ENCODE assay signal across 8 cellular contexts in genomic region chr7:5827755-5828154, GRCh38. TPM values are rescaled to one million over a fixed set of nuclear protein-coding genes. Genes with fewer than 3 reads are reported as not detected.
A peak's percentile ranks its signal among the peaks of the same experiment; 100 is the strongest.
DNase-seq lines count a peak whose midpoint lies in the region; ATAC-seq, FAIRE-seq and TF ChIP-seq lines count a peak whose summit lies in the region.

No MANE protein-coding gene starts in this region.

- CTCF ChIA-PET in Caco-2 (lab: Charles Lee) = interaction anchor here (0.5 kb wide), 1 partner anchor 569 kb away, joined by 3 read pairs; no protein-coding TSS in a partner anchor

- DNase-seq in Caco-2 = peak in 1 of 2 experiments; percentile 45
- peak; percentile 33 for DNase-seq in HTR-8/SVneo (ENCODE audit: insufficient read length, low spot score)
- DNase-seq in activated CD4-positive, alpha-beta T cell treated with anti-CD3 and anti-CD28 coated beads, Interleukin-2, amount 50 U/mL, for 4 hours = peak; percentile 33 to 45
- DNase-seq in fibroblast of villous mesenchyme (ENCODE audit: low read depth) = no peak
- DNase-seq in stimulated activated naive CD8-positive, alpha-beta T cell treated with anti-CD3 and anti-CD28 coated beads, Interleukin-15, Interleukin-2, amounts not matched to agents 100 U/mL and 50 U/mL, for 24 hours = peak; percentile 55
- DNase-seq in H4 (ENCODE audit: low spot score) = no peak
- no peak for DNase-seq in NCI-H226

- no TSS peak for BruUV-seq in Caco-2 (replicated peaks; lab: Mats Ljungman, UMichigan)

- H3K27me3 ChIP-seq in Caco-2 (replicated peaks; ENCODE audit: control insufficient read depth, insufficient read depth, low read length) = no peaks in the 10 kb centered on the region

- no peaks in the 10 kb centered on the region for H3K36me3 ChIP-seq in Caco-2 (ENCODE audit: control insufficient read depth, insufficient read depth, low read length)

- no peak for ATAC-seq in stimulated activated naive CD8-positive, alpha-beta T cell treated with anti-CD3 and anti-CD28 coated beads, Interleukin-15, Interleukin-2, amounts not matched to agents 100 U/mL and 50 U/mL, for 24 hours
- no peak for ATAC-seq in HG02588 (IDR thresholded peaks at IDR 0.05; ENCODE audit: unreplicated experiment)

- peak; percentile 9 for FAIRE-seq in HTR-8/SVneo (lab: Jason Lieb, UNC)

- TF ChIP-seq CTCF in Caco-2 (IDR thresholded peaks at IDR 0.05; ENCODE audit: insufficient read depth in 1 of 2, low read depth in 1 of 2, low read length in 1 of 2, severe bottlenecking in 1 of 2, unreplicated experiment in 1 of 2) (peak; percentile 42 to 44), fibroblast of villous mesenchyme (IDR thresholded peaks at IDR 0.05; ENCODE audit: insufficient read depth, low read depth, low read length) (peak; percentile 56)

- no peak overlapping the region for H3K27ac Mint-ChIP-seq in Caco-2 (ENCODE audit: unreplicated experiment)

- no peaks in the 10 kb centered on the region for H3K9me3 Mint-ChIP-seq in Caco-2 (ENCODE audit: unreplicated experiment)

- H3K4me1 ChIP-seq in Caco-2 = no peaks in the 10 kb centered on the region

- intact Hi-C loops in Caco-2 (cut with micrococcal nuclease; ENCODE audit: unreplicated experiment) = no loop called here

- H3K27me3 Mint-ChIP-seq in Caco-2 (ENCODE audit: insufficient read depth, unreplicated experiment) = peaks cover 2% of the 10 kb centered on the region

- H3K4me3 Mint-ChIP-seq in Caco-2 (ENCODE audit: unreplicated experiment) = no peak overlapping the region

- POLR2A ChIA-PET in Caco-2 (lab: Charles Lee) = interaction anchor here (0.6 kb wide), 1 partner anchor 9 kb away, joined by 6 read pairs; no protein-coding TSS in a partner anchor

- no peaks in the 10 kb centered on the region for H3K9me3 ChIP-seq in Caco-2

- H3K4me1 Mint-ChIP-seq in Caco-2 (ENCODE audit: low read depth, unreplicated experiment) = no peaks in the 10 kb centered on the region

- H3K4me3 ChIP-seq in Caco-2 (ENCODE audit: low read depth, low read length) (no peak overlapping the region), fibroblast of villous mesenchyme (ENCODE audit: low read depth, low read length) (no peak overlapping the region)

- H3K36me3 Mint-ChIP-seq in Caco-2 (ENCODE audit: insufficient read depth, unreplicated experiment) = no peaks in the 10 kb centered on the region

RNA-seq across cellular contexts. Expression of gene RNF216, which starts 46.3 kb away (rescaled TPM):
- 40.6 and 44.6 TPM in 2 replicates for total RNA-seq in Caco-2 (2022)
- 48.3 and 54.4 TPM in 2 replicates for total RNA-seq in fibroblast of villous mesenchyme
- 60.5 and 65.4 TPM in 2 replicates for total RNA-seq in H4 (2014; rRNA removed; shearing (Covaris generic))

RNA-seq across cellular contexts. Expression of gene OCM, which starts 52.8 kb away (rescaled TPM):
- not detected in 2 replicates for total RNA-seq in Caco-2 (2022)
- total RNA-seq in fibroblast of villous mesenchyme = not detected in 2 replicates
- total RNA-seq in H4 (2014; rRNA removed; shearing (Covaris generic)) = not detected in 2 replicates

Comparison
In these comparisons a context has a peak if more than half of its experiments do, and no peak if none do; other contexts are left out.
1. DNase-seq: peak in HTR-8/SVneo (single experiment), activated CD4-positive, alpha-beta T cell treated with anti-CD3 and anti-CD28 coated beads, Interleukin-2, amount 50 U/mL, for 4 hours (2 of 2) and stimulated activated naive CD8-positive, alpha-beta T cell treated with anti-CD3 and anti-CD28 coated beads, Interleukin-15, Interleukin-2, amounts not matched to agents 100 U/mL and 50 U/mL, for 24 hours (single experiment); none in fibroblast of villous mesenchyme (single experiment), H4 (single experiment) and NCI-H226 (single experiment).